Comparison of ENCODE assay signal across 18 cellular contexts in the genomic region with DNA sequence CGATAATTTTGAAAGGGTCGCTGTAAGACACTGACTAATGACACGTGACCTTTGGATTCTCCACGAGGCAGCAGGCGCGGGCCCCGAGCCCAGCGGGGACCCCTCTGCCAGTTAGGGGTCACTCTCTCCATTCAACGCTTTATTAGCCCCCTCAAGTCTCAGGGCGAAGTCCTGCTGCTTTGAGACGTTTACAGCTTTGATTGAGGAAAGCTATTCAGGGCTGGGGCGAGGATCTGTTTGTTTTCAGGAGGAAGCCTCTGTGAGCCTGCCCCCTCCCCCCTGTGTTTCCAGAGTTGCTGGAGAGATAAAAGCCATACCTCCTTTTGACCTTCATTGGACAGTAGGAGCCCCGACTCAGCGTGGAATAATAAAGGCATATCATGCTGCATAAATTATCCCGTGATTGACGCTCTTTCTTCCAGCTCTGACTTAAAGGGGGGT. TPM values are rescaled to one million over a fixed set of nuclear protein-coding genes. Genes with fewer than 3 reads are reported as not detected.
DNase-seq lines count a peak whose midpoint lies in the region; ATAC-seq and TF ChIP-seq lines count a peak whose summit lies in the region.
"Had no signal": no experiment of that assay in that cellular context is flagged by ENCODE, and none has a peak within 500 bp of the region (broad histone marks: within the 10 kb centered on the region; RNA-seq: fewer than 3 reads in every experiment).

No MANE protein-coding gene starts in this region.

- WGBS in GM23248 (ENCODE audit: low coverage in 1 of 2, low lambda C conversion rate in 2 of 2, missing lambda C conversion rate in 2 of 2), 2 experiments: 4 to 5% methylated on average over 16 of the region's 16 CpGs
- WGBS in hepatocyte (ENCODE audit: low lambda C conversion rate, missing lambda C conversion rate): 12% methylated on average over 16 of the region's 16 CpGs
- WGBS in thyroid gland, 2 donors: 5 to 6% methylated on average over 16 of the region's 16 CpGs

- H3K9ac ChIP-seq in GM23248: no peak overlapping the region
- H3K9ac ChIP-seq: BLaER1 treated with 17β-estradiol and CSF1 and Interleukin-3, amounts not matched to agents 10 nM and 100 nM had no signal

- TF ChIP-seq CTCF in hepatocyte (IDR thresholded peaks at IDR 0.05; ENCODE audit: poor library complexity) (no peak), osteoblast (IDR thresholded peaks at IDR 0.05; ENCODE audit: extremely low read depth, low read depth, low read length) (no peak), thyroid gland (IDR thresholded peaks at IDR 0.05) (no peak)

- CTCF ChIA-PET in activated CD4-positive, alpha-beta memory T cell treated with anti-CD3 and anti-CD28 coated beads, Interleukin-2, amount 10 ng/mL, durations not matched to agents 7 days and 5 days (lab: Charles Lee): no interaction called here

- H3K9me2 ChIP-seq in GM23248 (ENCODE audit: insufficient read depth) (no peaks in the 10 kb centered on the region), hepatocyte (replicated peaks; ENCODE audit: insufficient read depth) (no peaks in the 10 kb centered on the region)

- H3K4me2 ChIP-seq in GM23248 (ENCODE audit: unreplicated experiment): peak overlapping the region; percentile 34
- peak overlapping the region; percentile 74 for H3K4me2 ChIP-seq in hepatocyte
- no peak overlapping the region for H3K4me2 ChIP-seq in osteoblast (ENCODE audit: insufficient read depth, low read length)

- H3K4me1 Mint-ChIP-seq in activated CD4-positive, alpha-beta memory T cell treated with anti-CD3 and anti-CD28 coated beads, Interleukin-2, amount 10 ng/mL, durations not matched to agents 7 days and 5 days: no peaks in the 10 kb centered on the region

- no peak for TF ChIP-seq POLR2A in thyroid gland (IDR thresholded peaks at IDR 0.05)

- H3K4me1 ChIP-seq in GM23248 (ENCODE audit: insufficient read depth): no peaks in the 10 kb centered on the region
- H3K4me1 ChIP-seq in hepatocyte (ENCODE audit: insufficient read depth): peaks cover 25% of the 10 kb centered on the region
- no peaks in the 10 kb centered on the region for H3K4me1 ChIP-seq in osteoblast (ENCODE audit: insufficient read depth, low read length)
- H3K4me1 ChIP-seq in thyroid gland: peaks cover 0 to 6% of the 10 kb centered on the region in 2 donors

- ATAC-seq in HG03280 (IDR thresholded peaks at IDR 0.05; ENCODE audit: unreplicated experiment): no peak
- ATAC-seq: activated CD8-positive, alpha-beta T cell treated with anti-CD3 and anti-CD28 coated beads for 36 hours had no signal

- H4K20me1 ChIP-seq in GM23248 (ENCODE audit: insufficient read depth): no peaks in the 10 kb centered on the region
- H4K20me1 ChIP-seq in hepatocyte (ENCODE audit: insufficient read depth, poor library complexity, severe bottlenecking): no peaks in the 10 kb centered on the region
- no peaks in the 10 kb centered on the region for H4K20me1 ChIP-seq in osteoblast (ENCODE audit: insufficient read depth, low read length)
- H4K20me1 ChIP-seq: BLaER1 treated with 17β-estradiol and CSF1 and Interleukin-3, amounts not matched to agents 10 nM and 100 nM had no signal

- H3K9me3 ChIP-seq in GM23248 (ENCODE audit: low read depth): no peaks in the 10 kb centered on the region
- no peaks in the 10 kb centered on the region for H3K9me3 ChIP-seq in hepatocyte (ENCODE audit: low read depth)
- H3K9me3 ChIP-seq in osteoblast (ENCODE audit: low read depth, low read length): no peaks in the 10 kb centered on the region
- no peaks in the 10 kb centered on the region for H3K9me3 ChIP-seq in thyroid gland
- H3K9me3 ChIP-seq: BLaER1 treated with 17β-estradiol and CSF1 and Interleukin-3, amounts not matched to agents 10 nM and 100 nM had no signal

- peaks cover 45% of the 10 kb centered on the region for H3K27me3 Mint-ChIP-seq in activated CD4-positive, alpha-beta memory T cell treated with anti-CD3 and anti-CD28 coated beads, Interleukin-2, amount 10 ng/mL, durations not matched to agents 7 days and 5 days

- in situ Hi-C loops in GM23248 (cut with MboI): no loop called here

- no peaks in the 10 kb centered on the region for H3K36me3 ChIP-seq in GM23248 (ENCODE audit: low read depth)
- H3K36me3 ChIP-seq in hepatocyte (replicated peaks; ENCODE audit: insufficient read depth, low read depth): no peaks in the 10 kb centered on the region
- no peaks in the 10 kb centered on the region for H3K36me3 ChIP-seq in osteoblast (ENCODE audit: insufficient read depth, low read length)
- H3K36me3 ChIP-seq in thyroid gland: no peaks in the 10 kb centered on the region
- H3K36me3 ChIP-seq: BLaER1 treated with 17β-estradiol and CSF1 and Interleukin-3, amounts not matched to agents 10 nM and 100 nM had no signal

- POLR2A ChIA-PET in activated CD4-positive, alpha-beta memory T cell treated with anti-CD3 and anti-CD28 coated beads, Interleukin-2, amount 10 ng/mL, durations not matched to agents 7 days and 5 days (lab: Charles Lee): no interaction called here

- H3K4me3 Mint-ChIP-seq in activated CD4-positive, alpha-beta memory T cell treated with anti-CD3 and anti-CD28 coated beads, Interleukin-2, amount 10 ng/mL, durations not matched to agents 7 days and 5 days: no peak overlapping the region
- H3K4me3 Mint-ChIP-seq: activated CD8-positive, alpha-beta T cell treated with anti-CD3 and anti-CD28 coated beads for 36 hours had no signal

- peak overlapping the region; percentile 8; the same call in 1 of the 2 replicates for H2AFZ ChIP-seq in GM23248
- H2AFZ ChIP-seq in hepatocyte: peak overlapping the region; percentile 43
- H2AFZ ChIP-seq in osteoblast (ENCODE audit: low read length): no peak overlapping the region

- H3K27ac ChIP-seq in GM23248 (no peak overlapping the region), hepatocyte (peak overlapping the region; percentile 84), osteoblast (ENCODE audit: low read depth, low read length) (no peak overlapping the region), thyroid gland (no peak overlapping the region)
- H3K27ac ChIP-seq: BLaER1 treated with 17β-estradiol and CSF1 and Interleukin-3, amounts not matched to agents 10 nM and 100 nM had no signal

- no peaks in the 10 kb centered on the region for H3K9me3 Mint-ChIP-seq in activated CD4-positive, alpha-beta memory T cell treated with anti-CD3 and anti-CD28 coated beads, Interleukin-2, amount 10 ng/mL, durations not matched to agents 7 days and 5 days
- H3K9me3 Mint-ChIP-seq: activated CD8-positive, alpha-beta T cell treated with anti-CD3 and anti-CD28 coated beads for 36 hours had no signal

- H3K36me3 Mint-ChIP-seq in activated CD4-positive, alpha-beta memory T cell treated with anti-CD3 and anti-CD28 coated beads, Interleukin-2, amount 10 ng/mL, durations not matched to agents 7 days and 5 days (ENCODE audit: low read depth): no peaks in the 10 kb centered on the region

- H3F3A ChIP-seq in GM23248 (ENCODE audit: insufficient read depth): no peaks in the 10 kb centered on the region

- no peaks in the 10 kb centered on the region for H3K79me2 ChIP-seq in GM23248 (ENCODE audit: insufficient read depth)
- no peaks in the 10 kb centered on the region for H3K79me2 ChIP-seq in hepatocyte
- H3K79me2 ChIP-seq in osteoblast (ENCODE audit: insufficient read depth, low read length): no peaks in the 10 kb centered on the region

- H3K27me3 ChIP-seq in GM23248 (replicated peaks; ENCODE audit: insufficient read depth): peaks cover 67% of the 10 kb centered on the region
- H3K27me3 ChIP-seq in hepatocyte: peaks cover 12% of the 10 kb centered on the region
- peaks cover 12% of the 10 kb centered on the region for H3K27me3 ChIP-seq in osteoblast (ENCODE audit: insufficient read depth, low read length)
- peaks cover 23% of the 10 kb centered on the region for H3K27me3 ChIP-seq in thyroid gland

- H3K27ac Mint-ChIP-seq in activated CD4-positive, alpha-beta memory T cell treated with anti-CD3 and anti-CD28 coated beads, Interleukin-2, amount 10 ng/mL, durations not matched to agents 7 days and 5 days: no peak overlapping the region
- H3K27ac Mint-ChIP-seq: activated CD8-positive, alpha-beta T cell treated with anti-CD3 and anti-CD28 coated beads for 36 hours had no signal

- DNase-seq in GM23248 (no peak), NCI-H748 (lab: John Stamatoyannopoulos, UW; ENCODE audit: unreplicated experiment) (peak; percentile 68), hepatocyte (ENCODE audit: low spot score) (peak; percentile 79), osteoblast (ENCODE audit: insufficient read length, low spot score, missing footprints) (peak; percentile 45), thyroid gland (no peak)
- no peak for DNase-seq in activated CD4-positive, alpha-beta memory T cell treated with anti-CD3 and anti-CD28 coated beads, Interleukin-2, amount 10 ng/mL, durations not matched to agents 7 days and 5 days
- DNase-seq in stimulated activated naive CD4-positive, alpha-beta T cell treated with Interleukin-2 at 50 U/mL for 16 hours (lab: John Stamatoyannopoulos, UW): no peak
- DNase-seq: activated CD8-positive, alpha-beta T cell treated with anti-CD3 and anti-CD28 coated beads for 36 hours; DMS79 treated with DMSO at 0.1 percent for 48 hours; effector memory CD4-positive, alpha-beta T cell; HCEC 1CT; NCI-H2081; NK-92 treated with Interleukin-12 subunit alpha and Interleukin-12 subunit beta, amount 100 ng/mL, for 24 hours; Right ventricle myocardium superior; stimulated activated CD4-positive, alpha-beta T cell treated with anti-CD3 and anti-CD28 coated beads, Interleukin-15, amount 100 ng/mL, for 24 hours had no signal

- peak overlapping the region; percentile 21; the same call in 1 of the 2 replicates for H3K4me3 ChIP-seq in GM23248
- no peak overlapping the region for H3K4me3 ChIP-seq in hepatocyte
- no peak overlapping the region for H3K4me3 ChIP-seq in osteoblast (ENCODE audit: insufficient read depth, low read length)
- H3K4me3 ChIP-seq in thyroid gland (replicated peaks in 1 of 3): no peak overlapping the region
- H3K4me3 ChIP-seq: BLaER1 treated with 17β-estradiol and CSF1 and Interleukin-3, amounts not matched to agents 10 nM and 100 nM had no signal

- intact Hi-C loops in thyroid gland (cut with DNase I): no loop called here

RNA-seq across cellular contexts. Expression of a gene that starts 31.4 kb away (rescaled TPM):
- total RNA-seq in GM23248 (2014; rRNA removed; shearing (Covaris generic)): 2.4 and 3.0 TPM in 2 replicates
- polyA plus RNA-seq in GM23248 (2016; fragmentation: Nextera tagmentation; extraction: Ambion mirVana): 2.4 and 2.5 TPM in 2 replicates
- 20.7 and 28.8 TPM in 2 replicates for total RNA-seq in hepatocyte
- 28.4 and 31.5 TPM in 2 replicates for polyA plus RNA-seq in hepatocyte
- 1.5 and 2.2 TPM in 2 replicates for total RNA-seq in osteoblast
- 1 to 10 TPM in 1 of 4 donors, under 1 TPM in 3; 0.29 to 1.3 (median 0.42) TPM for total RNA-seq in thyroid gland
- not detected for total RNA-seq in activated CD4-positive, alpha-beta memory T cell treated with anti-CD3 and anti-CD28 coated beads, Interleukin-2, amount 10 ng/mL, durations not matched to agents 7 days and 5 days
- total RNA-seq: activated CD8-positive, alpha-beta T cell treated with anti-CD3 and anti-CD28 coated beads for 36 hours; M059J had no signal

Comparison
In these comparisons a context has a peak if more than half of its experiments do, and no peak if none do; other contexts are left out.
1. DNase-seq: peak in NCI-H748 (single experiment), hepatocyte (single experiment) and osteoblast (single experiment); none in GM23248 (single experiment), thyroid gland (0 of 2), activated CD4-positive, alpha-beta memory T cell treated with anti-CD3 and anti-CD28 coated beads, Interleukin-2, amount 10 ng/mL, durations not matched to agents 7 days and 5 days (single experiment) and stimulated activated naive CD4-positive, alpha-beta T cell treated with Interleukin-2 at 50 U/mL for 16 hours (single experiment).